9 cellular contexts compared by ENCODE assay signal in genomic region chr15:77659350-77660321, GRCh38. TPM values are rescaled to one million over a fixed set of nuclear protein-coding genes. Genes with fewer than 3 reads are reported as not detected.
DNase-seq lines count a peak whose midpoint lies in the region; ATAC-seq, FAIRE-seq and TF ChIP-seq lines count a peak whose summit lies in the region.
"Had no signal": no experiment of that assay in that cellular context is flagged by ENCODE, and none has a peak within 500 bp of the region (broad histone marks: within the 10 kb centered on the region; RNA-seq: fewer than 3 reads in every experiment).

No MANE protein-coding gene starts in this region.

- DNase-seq in GM18507 (ENCODE audit: extremely low spot score, insufficient read length, low read depth) = peak; percentile 36
- peak; percentile 70 for DNase-seq in NCI-H69 (lab: John Stamatoyannopoulos, UW)
- DNase-seq in astrocyte of the hippocampus (ENCODE audit: low read depth, low spot score) = peak; percentile 58
- DNase-seq in left lung = peak in 1 of 2 donors; percentile 44
- no peak for DNase-seq in putamen (ENCODE audit: low spot score)
- DNase-seq in activated gamma-delta T cell (lab: John Stamatoyannopoulos, UW) = no peak

- H3K9me3 ChIP-seq in BLaER1 treated with 17β-estradiol and CSF1 and Interleukin-3, amounts not matched to agents 10 nM and 100 nM (replicated peaks in 1 of 11) = no peaks in the 10 kb centered on the region
- H3K9me3 ChIP-seq in left lung = no peaks in the 10 kb centered on the region

- TF ChIP-seq CTCF in left lung (IDR thresholded peaks at IDR 0.05) = no peak

- peak overlapping the region in 1 of 11 experiments; percentile 25; a peak in 2 of 22 replicates for H3K9ac ChIP-seq in BLaER1 treated with 17β-estradiol and CSF1 and Interleukin-3, amounts not matched to agents 10 nM and 100 nM

- no peaks in the 10 kb centered on the region for H3K27me3 ChIP-seq in BLaER1 treated with 17β-estradiol and CSF1 and Interleukin-3, amounts not matched to agents 10 nM and 100 nM
- H3K27me3 ChIP-seq in left lung = peaks cover 0 to 63% of the 10 kb centered on the region in 2 donors

- peaks cover 40 to 91% (median 78%) of the 10 kb centered on the region in 10 experiments for H3K4me1 ChIP-seq in BLaER1 treated with 17β-estradiol and CSF1 and Interleukin-3, amounts not matched to agents 10 nM and 100 nM
- H3K4me1 ChIP-seq in left lung = no peaks in the 10 kb centered on the region

- FAIRE-seq in GM18507 (lab: Jason Lieb, UNC) = no peak

- no peaks in the 10 kb centered on the region for H3K36me3 ChIP-seq in BLaER1 treated with 17β-estradiol and CSF1 and Interleukin-3, amounts not matched to agents 10 nM and 100 nM
- no peaks in the 10 kb centered on the region for H3K36me3 ChIP-seq in left lung

- peak; percentile 71 for ATAC-seq in left lung
- ATAC-seq in GM19397 (IDR thresholded peaks at IDR 0.05; ENCODE audit: unreplicated experiment) = no peak
- ATAC-seq: T-cell had no signal

- intact Hi-C loops in left lung (cut with DNase I) = no loop called here

- H3K4me3 ChIP-seq in BLaER1 treated with 17β-estradiol and CSF1 and Interleukin-3, amounts not matched to agents 10 nM and 100 nM = no peak overlapping the region
- no peak overlapping the region for H3K4me3 ChIP-seq in left lung

- H3K27ac ChIP-seq in BLaER1 treated with 17β-estradiol and CSF1 and Interleukin-3, amounts not matched to agents 10 nM and 100 nM = peak overlapping the region in 2 of 11 experiments; percentile 30 to 32; a peak in 2 of 22 replicates
- H3K27ac ChIP-seq in left lung = no peak overlapping the region

- H3K4me2 ChIP-seq in BLaER1 treated with 17β-estradiol and CSF1 and Interleukin-3, amounts not matched to agents 10 nM and 100 nM = peak overlapping the region; percentile 10 to 78 (median 55); a peak in 21 of 22 replicates

- H4K20me1 ChIP-seq in BLaER1 treated with 17β-estradiol and CSF1 and Interleukin-3, amounts not matched to agents 10 nM and 100 nM = no peaks in the 10 kb centered on the region; a peak in 1 of 22 replicates

RNA-seq across cellular contexts. Expression of gene LINGO1, which starts 26.9 kb away (rescaled TPM):
- total RNA-seq in left lung = 1 to 10 TPM in 1 of 2 donors, under 1 TPM in 1; 0.99 to 3.4 TPM

Comparison
In these comparisons a context has a peak if more than half of its experiments do, and no peak if none do; other contexts are left out.
1. DNase-seq: peak in GM18507 (single experiment), NCI-H69 (single experiment) and astrocyte of the hippocampus (single experiment); none in putamen (single experiment) and activated gamma-delta T cell (single experiment).